ENCODE assay signal across 8 cellular contexts in genomic region chr20:1390552-1391403, GRCh38. TPM values are rescaled to one million over a fixed set of nuclear protein-coding genes. Genes with fewer than 3 reads are reported as not detected.
DNase-seq lines count a peak whose midpoint lies in the region; ATAC-seq and TF ChIP-seq lines count a peak whose summit lies in the region.

No MANE protein-coding gene starts in this region.

- peak overlapping the region; percentile 62 for H3K4me3 ChIP-seq in CD8-positive, alpha-beta T cell (ENCODE audit: low read depth, low read length)
- H3K4me3 ChIP-seq in OCI-LY7 (ENCODE audit: low read depth, low read length, poor library complexity, severe bottlenecking), result peak overlapping the region; percentile 91
- H3K4me3 ChIP-seq in duodenal mucosa (ENCODE audit: low read depth in 1 of 2, low read length in 2 of 2), result peak overlapping the region; percentile 89 to 96
- peak overlapping the region; percentile 2 for H3K4me3 ChIP-seq in neuron (ENCODE audit: low read length)

- H3K27ac ChIP-seq in CD8-positive, alpha-beta T cell (ENCODE audit: low read depth, low read length), result peak overlapping the region; percentile 58
- no peak overlapping the region for H3K27ac ChIP-seq in OCI-LY7 (ENCODE audit: low read depth, low read length, poor library complexity, severe bottlenecking)
- peak overlapping the region; percentile 32 for H3K27ac ChIP-seq in duodenal mucosa (ENCODE audit: low read depth, low read length)

- DNase-seq in CD8-positive, alpha-beta T cell, result no peak
- DNase-seq in OCI-LY7 (ENCODE audit: low spot score), result no peak
- DNase-seq in iPS-NIHi11 (ENCODE audit: low spot score), result no peak
- DNase-seq in NCI-H2029 (lab: John Stamatoyannopoulos, UW), result no peak
- DNase-seq in HPDE6-E6E7 (ENCODE audit: extremely low spot score), result no peak

- TF ChIP-seq CTCF in CD8-positive, alpha-beta T cell (IDR thresholded peaks at IDR 0.05), result no peak
- no peak for TF ChIP-seq CTCF in OCI-LY7 (conservative IDR thresholded peaks at IDR 0.05; ENCODE audit: low read length)

- H3K9ac ChIP-seq in duodenal mucosa (ENCODE audit: low read depth in 1 of 2, low read length in 2 of 2), result peak overlapping the region; percentile 21 to 64

- peaks cover 13% of the 10 kb centered on the region for H3K36me3 Mint-ChIP-seq in CD8-positive, alpha-beta T cell

- no peaks in the 10 kb centered on the region for H3K27me3 ChIP-seq in CD8-positive, alpha-beta T cell (ENCODE audit: insufficient read depth, low read length)
- H3K27me3 ChIP-seq in duodenal mucosa (ENCODE audit: control insufficient read depth in 1 of 2, insufficient read depth in 2 of 2, low read length in 2 of 2) (no peaks in the 10 kb centered on the region), neuron (ENCODE audit: insufficient read depth, low read length) (no peaks in the 10 kb centered on the region)

- intact Hi-C loops in CD8-positive, alpha-beta T cell (cut with DNase I, micrococcal nuclease), result loop anchor here in 1 of 2 experiments (5.0 to 10.0 kb wide), 2 partner anchors 78 to 546 kb away; no protein-coding TSS in a partner anchor
- intact Hi-C loops in OCI-LY7 (cut with micrococcal nuclease; ENCODE audit: unreplicated experiment), result no loop called here

- H3K27me3 Mint-ChIP-seq in CD8-positive, alpha-beta T cell (ENCODE audit: low read depth), result no peaks in the 10 kb centered on the region

- no peaks in the 10 kb centered on the region for H3K9me3 ChIP-seq in CD8-positive, alpha-beta T cell (ENCODE audit: low read length)
- no peaks in the 10 kb centered on the region for H3K9me3 ChIP-seq in OCI-LY7 (ENCODE audit: low read length)
- H3K9me3 ChIP-seq in duodenal mucosa (ENCODE audit: control insufficient read depth in 1 of 2, low read length in 2 of 2), result no peaks in the 10 kb centered on the region
- H3K9me3 ChIP-seq in neuron (ENCODE audit: low read length), result no peaks in the 10 kb centered on the region

- no peak for ATAC-seq in CD8-positive, alpha-beta T cell
- no peak for ATAC-seq in GM19463 (IDR thresholded peaks at IDR 0.05; ENCODE audit: unreplicated experiment)

- H3K4me1 Mint-ChIP-seq in CD8-positive, alpha-beta T cell (ENCODE audit: low read depth), result peaks cover 74% of the 10 kb centered on the region

- peak overlapping the region; percentile 98 for H3K4me2 ChIP-seq in OCI-LY7 (ENCODE audit: low read length)

- H3K4me1 ChIP-seq in CD8-positive, alpha-beta T cell (ENCODE audit: insufficient read depth, low read length), result peaks cover 69% of the 10 kb centered on the region
- H3K4me1 ChIP-seq in OCI-LY7 (ENCODE audit: insufficient read depth, low read length, poor library complexity, severe bottlenecking) (peaks cover 44% of the 10 kb centered on the region), duodenal mucosa (ENCODE audit: control insufficient read depth in 1 of 2, insufficient read depth in 2 of 2, low read length in 2 of 2) (peaks cover 44 to 57% of the 10 kb centered on the region in 2 donors), neuron (ENCODE audit: insufficient read depth, low read length) (peaks cover 31% of the 10 kb centered on the region)

- peak overlapping the region; percentile 94 for H3K4me3 Mint-ChIP-seq in CD8-positive, alpha-beta T cell

- no peaks in the 10 kb centered on the region for H3K36me3 ChIP-seq in CD8-positive, alpha-beta T cell (ENCODE audit: insufficient read depth, low read length)
- H3K36me3 ChIP-seq in OCI-LY7 (ENCODE audit: insufficient read depth, low read length) (peaks cover 41% of the 10 kb centered on the region), duodenal mucosa (ENCODE audit: control insufficient read depth in 1 of 2, insufficient read depth in 2 of 2, low read length in 2 of 2) (peaks cover 0 to 15% of the 10 kb centered on the region in 2 donors), neuron (ENCODE audit: insufficient read depth, low read length) (peaks cover 8% of the 10 kb centered on the region)

- H3K9me2 ChIP-seq in OCI-LY7 (ENCODE audit: insufficient read depth, low read length), result no peaks in the 10 kb centered on the region

- peaks cover 51% of the 10 kb centered on the region for H4K20me1 ChIP-seq in OCI-LY7 (ENCODE audit: insufficient read depth, low read length)

- TSS peak; percentile 43 for BruUV-seq in OCI-LY7 (replicated peaks; lab: Mats Ljungman, UMichigan)

- POLR2A ChIA-PET in CD8-positive, alpha-beta T cell (lab: Charles Lee), result interaction anchor here (1.0 to 2.2 kb wide), 4 partner anchors 9 to 76 kb away, joined by 4 to 7 read pairs (median 6); partner anchors contain the start of gene NSFL1C
- POLR2A ChIA-PET in OCI-LY7 (lab: Charles Lee), result interaction anchor here (1.0 to 2.2 kb wide), 4 partner anchors 8 to 270 kb away, joined by 3 to 13 read pairs (median 10); no protein-coding TSS in a partner anchor

- CTCF ChIA-PET in CD8-positive, alpha-beta T cell (lab: Charles Lee), result interaction anchor here (0.8 to 1.6 kb wide), 5 partner anchors 7 to 386 kb away, joined by 3 to 5 read pairs (median 3); no protein-coding TSS in a partner anchor
- CTCF ChIA-PET in OCI-LY7 (lab: Charles Lee; ENCODE audit: unreplicated experiment), result no interaction called here

- H3K79me2 ChIP-seq in OCI-LY7 (ENCODE audit: insufficient read depth, low read depth, low read length), result peaks cover 69% of the 10 kb centered on the region

- peak overlapping the region; percentile 93 for H3K27ac Mint-ChIP-seq in CD8-positive, alpha-beta T cell

- H2AFZ ChIP-seq in OCI-LY7 (ENCODE audit: low read length), result no peak overlapping the region
- no peak overlapping the region for H2AFZ ChIP-seq in neuron (ENCODE audit: low read depth, low read length)

- H3K9me3 Mint-ChIP-seq in CD8-positive, alpha-beta T cell, result no peaks in the 10 kb centered on the region

RNA-seq across cellular contexts. Expression of gene FKBP1A, which starts 2.1 kb away (rescaled TPM):
- 10 to 100 TPM; 34.0 to 36.8 TPM for total RNA-seq in CD8-positive, alpha-beta T cell
- 83.2 and 99.0 TPM in 2 replicates for total RNA-seq in OCI-LY7 (2014; rRNA removed; shearing (Covaris generic))
- total RNA-seq in OCI-LY7 (2022), result 218 and 230 TPM in 2 replicates

Comparison
In these comparisons a context has a peak if more than half of its experiments do, and no peak if none do; other contexts are left out.
1. H3K4me3 ChIP-seq: peak in every context shown above with its lines; median percentile 92 in duodenal mucosa; 91 in OCI-LY7; 62 in CD8-positive, alpha-beta T cell; 2 in neuron.